Comparison of ENCODE assay signal across 12 cellular contexts in the genomic region with DNA sequence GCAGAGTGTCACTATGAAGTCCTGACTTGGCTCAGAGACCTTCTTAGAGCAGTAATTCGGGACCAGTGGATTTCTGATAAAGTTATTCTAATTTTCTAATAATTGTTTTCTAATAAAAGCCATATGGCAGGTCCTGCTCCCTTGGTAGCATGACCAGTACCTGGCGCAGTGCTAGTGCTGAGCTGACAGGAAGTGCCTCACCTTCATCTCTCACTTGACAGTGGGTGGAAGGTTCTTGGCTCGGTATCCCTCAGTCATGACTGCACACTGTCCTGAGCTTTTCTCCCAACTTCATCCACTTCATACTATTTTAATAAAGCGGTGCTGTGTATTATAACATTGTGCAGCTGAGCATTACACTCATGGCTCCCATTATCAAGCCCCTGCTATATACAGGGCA.
"Had no signal": no experiment of that assay in that cellular context is flagged by ENCODE, and none has a peak within 500 bp of the region (broad histone marks: within the 10 kb centered on the region; RNA-seq: fewer than 3 reads in every experiment).

No MANE protein-coding gene starts in this region.

- H3K9me3 ChIP-seq: gastrocnemius medialis, heart right ventricle, sigmoid colon, upper lobe of right lung had no signal

- H3K36me3 ChIP-seq: gastrocnemius medialis had no signal

- H3K9me3 Mint-ChIP-seq: activated T-helper 2 cell treated with anti-CD3 and anti-CD28 coated beads, Interferon-gamma antibody, Interleukin-2, Interleukin-4, amounts not matched to agents 10 μg/mL and 5 μg/mL and 100 μg/mL, durations not matched to agents 14 hours and 24 hours and 36 hours; nephron progenitor cell had no signal

- H3K27ac ChIP-seq: gastrocnemius medialis, sigmoid colon, SK-N-MC, upper lobe of right lung had no signal

- H3K4me3 Mint-ChIP-seq: nephron progenitor cell had no signal

- H3K4me3 ChIP-seq: gastrocnemius medialis, sigmoid colon, SK-N-MC, upper lobe of right lung had no signal

- H3K27me3 ChIP-seq: gastrocnemius medialis, heart right ventricle, sigmoid colon, upper lobe of right lung had no signal

- DNase-seq: activated CD4-positive, CD25-positive, alpha-beta regulatory T cell treated with anti-CD3 and anti-CD28 coated beads, Interleukin-2, amount 50 U/mL, for 72 hours; activated naive CD4-positive, alpha-beta T cell treated with anti-CD3 and anti-CD28 coated beads, Interleukin-2, amount 50 U/mL, for 16 hours; amygdala; gastrocnemius medialis; heart right ventricle; nephron progenitor cell; sigmoid colon; stimulated activated CD4-positive, alpha-beta T cell treated with anti-CD3 and anti-CD28 coated beads, Interleukin-12 subunit alpha, Interleukin-12 subunit beta, amount 100 ng/mL, for 4 hours; stimulated activated naive CD4-positive, alpha-beta T cell; upper lobe of right lung had no signal

- ATAC-seq: gastrocnemius medialis had no signal
